Comparison of ENCODE assay signal across 11 cellular contexts in genomic region chr1:8014381-8014988, GRCh38. TPM values are rescaled to one million over a fixed set of nuclear protein-coding genes. Genes with fewer than 3 reads are reported as not detected.
DNase-seq lines count a peak whose midpoint lies in the region; ATAC-seq, FAIRE-seq and TF ChIP-seq lines count a peak whose summit lies in the region.
"Had no signal": no experiment of that assay in that cellular context is flagged by ENCODE, and none has a peak within 500 bp of the region (broad histone marks: within the 10 kb centered on the region; RNA-seq: fewer than 3 reads in every experiment).

No MANE protein-coding gene starts in this region.

- DNase-seq in adipocyte (ENCODE audit: low read depth) (no peak), epithelial cell of prostate (ENCODE audit: low read depth, low spot score) (no peak), upper lobe of right lung (no peak), GM12892 (ENCODE audit: insufficient read length) (no peak), ascending aorta (ENCODE audit: low spot score in 2 of 2) (no peak), NOMO-1 treated with DMSO at 0.1 percent for 48 hours (lab: John Stamatoyannopoulos, UW; ENCODE audit: unreplicated experiment) (no peak)
- no peak for DNase-seq in stimulated activated naive CD4-positive, alpha-beta T cell (lab: John Stamatoyannopoulos, UW)
- DNase-seq: activated T-cell treated with anti-CD3 and anti-CD28 coated beads, Interleukin-2, amount 50 U/mL, for 24 hours; NCI-H524 treated with DMSO at 0.1 percent for 48 hours had no signal

- H3K79me2 ChIP-seq in parathyroid adenoma: peaks cover 7% of the 10 kb centered on the region

- peak overlapping the region; percentile 24 for H3K4me2 ChIP-seq in parathyroid adenoma (ENCODE audit: low read length)
- H3K4me2 ChIP-seq: KMS-11 had no signal

- FAIRE-seq in GM12892 (lab: Jason Lieb, UNC): no peak

- ATAC-seq in upper lobe of right lung: no peak

- H3K4me3 ChIP-seq in adipocyte (ENCODE audit: low read length): no peak overlapping the region
- no peak overlapping the region for H3K4me3 ChIP-seq in parathyroid adenoma (ENCODE audit: low read depth, low read length)
- no peak overlapping the region for H3K4me3 ChIP-seq in upper lobe of right lung
- no peak overlapping the region for H3K4me3 ChIP-seq in ascending aorta

- TF ChIP-seq POLR2A in GM12892 (IDR thresholded peaks at IDR 0.05; ENCODE audit: low read depth, low read length): no peak

- peak overlapping the region; percentile 96 for H3K27ac ChIP-seq in epithelial cell of prostate
- H3K27ac ChIP-seq in parathyroid adenoma: no peak overlapping the region
- H3K27ac ChIP-seq in upper lobe of right lung: peak overlapping the region; percentile 15
- H3K27ac ChIP-seq in ascending aorta: peak overlapping the region in 1 of 2 donors; percentile 68
- H3K27ac ChIP-seq: KMS-11 had no signal

- intact Hi-C loops in upper lobe of right lung (cut with DNase I) (no loop called here), ascending aorta (cut with DNase I) (loop anchor here (2.0 kb wide), 1 partner anchor 334 kb away; no protein-coding TSS in a partner anchor)

- H3K27me3 ChIP-seq in adipocyte (replicated peaks; ENCODE audit: control insufficient read depth, insufficient read depth, low read length) (no peaks in the 10 kb centered on the region), parathyroid adenoma (ENCODE audit: control insufficient read depth, insufficient read depth, low read length) (no peaks in the 10 kb centered on the region), upper lobe of right lung (no peaks in the 10 kb centered on the region), ascending aorta (no peaks in the 10 kb centered on the region)

- no peaks in the 10 kb centered on the region for H3K9me3 ChIP-seq in adipocyte (ENCODE audit: control insufficient read depth, low read length)
- no peaks in the 10 kb centered on the region for H3K9me3 ChIP-seq in parathyroid adenoma (ENCODE audit: control insufficient read depth, low read length)
- no peaks in the 10 kb centered on the region for H3K9me3 ChIP-seq in upper lobe of right lung
- H3K9me3 ChIP-seq in ascending aorta: no peaks in the 10 kb centered on the region

- no peak overlapping the region for H2AFZ ChIP-seq in parathyroid adenoma

- H3K9ac ChIP-seq in adipocyte (ENCODE audit: low read length) (peak overlapping the region; percentile 86), parathyroid adenoma (no peak overlapping the region)
- H3K9ac ChIP-seq: KMS-11 had no signal

- peaks cover 79% of the 10 kb centered on the region for H3K4me1 ChIP-seq in adipocyte (ENCODE audit: control insufficient read depth, insufficient read depth, low read length)
- H3K4me1 ChIP-seq in parathyroid adenoma: peaks cover 18% of the 10 kb centered on the region
- peaks cover 33% of the 10 kb centered on the region for H3K4me1 ChIP-seq in upper lobe of right lung
- H3K4me1 ChIP-seq in ascending aorta: peaks cover 12 to 31% of the 10 kb centered on the region in 2 donors

- TF ChIP-seq CTCF in parathyroid adenoma (IDR thresholded peaks at IDR 0.05) (no peak), upper lobe of right lung (IDR thresholded peaks at IDR 0.05) (no peak), ascending aorta (IDR thresholded peaks at IDR 0.05) (no peak)

- H3K36me3 ChIP-seq in adipocyte (ENCODE audit: control insufficient read depth, insufficient read depth, low read length, severe bottlenecking): peaks cover 61% of the 10 kb centered on the region
- no peaks in the 10 kb centered on the region for H3K36me3 ChIP-seq in parathyroid adenoma (ENCODE audit: control insufficient read depth, insufficient read depth, low read length)
- H3K36me3 ChIP-seq in upper lobe of right lung: peaks cover 51% of the 10 kb centered on the region
- H3K36me3 ChIP-seq in ascending aorta: peaks cover 41 to 52% of the 10 kb centered on the region in 2 donors

RNA-seq across cellular contexts. Expression of gene ERRFI1, which starts 11.6 kb away (rescaled TPM):
- total RNA-seq in upper lobe of right lung (92.8 TPM), ascending aorta (59.7 TPM)
- polyA plus RNA-seq in GM12892 (2012; ENCODE audit: missing spikeins): 1.9 TPM

RNA-seq across cellular contexts. Expression of gene PARK7, which starts 53.0 kb away (rescaled TPM):
- total RNA-seq in upper lobe of right lung (184 TPM), ascending aorta (103 TPM)
- polyA plus RNA-seq in GM12892 (2012; ENCODE audit: missing spikeins): 538 TPM
